Comparison of ENCODE assay signal across 11 cellular contexts in genomic region chr1:15765495-15766194, GRCh38. TPM values are rescaled to one million over a fixed set of nuclear protein-coding genes. Genes with fewer than 3 reads are reported as not detected.
A peak's percentile ranks its signal among the peaks of the same experiment; 100 is the strongest.
DNase-seq lines count a peak whose midpoint lies in the region; ATAC-seq and TF ChIP-seq lines count a peak whose summit lies in the region.
"Had no signal": no experiment of that assay in that cellular context is flagged by ENCODE, and none has a peak within 500 bp of the region (broad histone marks: within the 10 kb centered on the region; RNA-seq: fewer than 3 reads in every experiment).

No MANE protein-coding gene starts in this region.

- H3K27ac ChIP-seq in RWPE2 (ENCODE audit: poor library complexity, severe bottlenecking) (peak overlapping the region; percentile 94), fibroblast of lung (ENCODE audit: insufficient read depth, low read length) (no peak overlapping the region), skin epidermis (peak overlapping the region in 12 of 21 experiments; percentile 11 to 71 (median 55))
- no peak overlapping the region for H3K27ac ChIP-seq in effector memory CD4-positive, alpha-beta T cell (ENCODE audit: insufficient read depth, low read length, poor library complexity, severe bottlenecking)

- H4K20me1 ChIP-seq in fibroblast of lung (ENCODE audit: control insufficient read depth, extremely low read depth, insufficient read depth, low read length), result no peaks in the 10 kb centered on the region

- TF ChIP-seq CTCF in RWPE2 (IDR thresholded peaks at IDR 0.05; ENCODE audit: poor library complexity, severe bottlenecking) (no peak), fibroblast of lung (conservative IDR thresholded peaks at IDR 0.05 in 1 of 2, IDR thresholded peaks at IDR 0.05 in 1 of 2; ENCODE audit: low read depth in 1 of 2, low read length in 2 of 2) (no peak)

- peak; percentile 58 for DNase-seq in GM04503 (ENCODE audit: low read depth)
- peak; percentile 96 for DNase-seq in RWPE2 (ENCODE audit: low spot score)
- DNase-seq in fibroblast of lung (ENCODE audit: low read depth in 2 of 2), result peak; percentile 77 to 97
- no peak for DNase-seq in NCI-H1092 (lab: John Stamatoyannopoulos, UW)
- DNase-seq in GM19240 (ENCODE audit: insufficient read length, low spot score), result no peak
- DNase-seq in effector memory CD4-positive, alpha-beta T cell, result no peak
- DNase-seq: stimulated activated CD4-positive, alpha-beta T cell treated with anti-CD3 and anti-CD28 coated beads, Interleukin-1b, Interleukin-23, amount 100 ng/mL, for 48 hours had no signal

- H3K9ac ChIP-seq in fibroblast of lung (ENCODE audit: insufficient read depth, low read length), result no peak overlapping the region

- H3K4me3 ChIP-seq in RWPE2 (ENCODE audit: severe bottlenecking) (no peak overlapping the region), fibroblast of lung (replicated peaks in 1 of 4; ENCODE audit: control extremely low read depth in 1 of 4, insufficient read depth in 1 of 4, low read depth in 3 of 4, low read length in 4 of 4) (no peak overlapping the region), skin epidermis (no peak overlapping the region)
- no peak overlapping the region for H3K4me3 ChIP-seq in effector memory CD4-positive, alpha-beta T cell (ENCODE audit: insufficient read depth, low read depth, low read length, poor library complexity, severe bottlenecking)

- H3K36me3 ChIP-seq in RWPE2 (ENCODE audit: low read depth) (peaks cover 77% of the 10 kb centered on the region), fibroblast of lung (ENCODE audit: control insufficient read depth, insufficient read depth, low read length) (peaks cover 8% of the 10 kb centered on the region)
- H3K36me3 ChIP-seq in effector memory CD4-positive, alpha-beta T cell (ENCODE audit: control insufficient read depth, insufficient read depth, low read length), result no peaks in the 10 kb centered on the region

- no peaks in the 10 kb centered on the region for H3K27me3 ChIP-seq in RWPE2 (ENCODE audit: insufficient read depth, poor library complexity, severe bottlenecking)
- no peaks in the 10 kb centered on the region for H3K27me3 ChIP-seq in fibroblast of lung (ENCODE audit: control insufficient read depth, insufficient read depth, low read length)
- peaks cover 4% of the 10 kb centered on the region for H3K27me3 ChIP-seq in effector memory CD4-positive, alpha-beta T cell (replicated peaks; ENCODE audit: control insufficient read depth, insufficient read depth, low read length, poor library complexity, severe bottlenecking)

- no peak overlapping the region for H2AFZ ChIP-seq in fibroblast of lung (ENCODE audit: low read length)

- peaks cover 4% of the 10 kb centered on the region for H3K79me2 ChIP-seq in fibroblast of lung (ENCODE audit: control insufficient read depth, insufficient read depth, low read length)

- no peak overlapping the region for H3K4me2 ChIP-seq in fibroblast of lung (ENCODE audit: extremely low read depth, insufficient read depth, low read length)

- no peaks in the 10 kb centered on the region for H3K9me3 ChIP-seq in RWPE2 (ENCODE audit: severe bottlenecking)
- H3K9me3 ChIP-seq in fibroblast of lung (ENCODE audit: control insufficient read depth, insufficient read depth, low read depth, low read length), result no peaks in the 10 kb centered on the region
- no peaks in the 10 kb centered on the region for H3K9me3 ChIP-seq in effector memory CD4-positive, alpha-beta T cell (ENCODE audit: control insufficient read depth, low read length)

- H3K4me1 ChIP-seq in RWPE2 (ENCODE audit: insufficient read depth, poor library complexity, severe bottlenecking) (peaks cover 41% of the 10 kb centered on the region), fibroblast of lung (ENCODE audit: control insufficient read depth, extremely low read depth, insufficient read depth, low read length) (peaks cover 8% of the 10 kb centered on the region)
- no peaks in the 10 kb centered on the region for H3K4me1 ChIP-seq in effector memory CD4-positive, alpha-beta T cell (ENCODE audit: control insufficient read depth, insufficient read depth, low read length, poor library complexity, severe bottlenecking)

- peak; percentile 87 for ATAC-seq in RWPE2 (ENCODE audit: low read depth)
- no peak for ATAC-seq in GM18870 (IDR thresholded peaks at IDR 0.05; ENCODE audit: unreplicated experiment)
- ATAC-seq: natural killer cell treated with Interleukin-12 subunit alpha and Interleukin-12 subunit beta and Interleukin-15 and Interleukin-18, amount 100 ng/mL, for 72 hours had no signal

RNA-seq across cellular contexts. Expression of gene FBLIM1, which starts 7.0 kb away (rescaled TPM):
- 17.3 and 27.7 TPM in 2 replicates for total RNA-seq in fibroblast of lung
- 35.8 and 86.2 TPM in 2 replicates for polyA plus RNA-seq in fibroblast of lung
- 39.3 and 91.3 TPM in 2 replicates for polyA plus RNA-seq in fibroblast of lung (2012)
- polyA minus RNA-seq in fibroblast of lung (ENCODE audit: low replicate concordance), result 45.2 and 138 TPM in 2 replicates
- total RNA-seq: natural killer cell treated with Interleukin-12 subunit alpha and Interleukin-12 subunit beta and Interleukin-15 and Interleukin-18, amount 100 ng/mL, for 72 hours had no signal

RNA-seq across cellular contexts. Expression of gene TMEM82, which starts 23.3 kb away (rescaled TPM):
- total RNA-seq in fibroblast of lung, result not detected in 2 replicates
- not detected in 2 replicates for polyA plus RNA-seq in fibroblast of lung
- not detected in 2 replicates for polyA plus RNA-seq in fibroblast of lung (2012)
- not detected in 2 replicates for polyA minus RNA-seq in fibroblast of lung (ENCODE audit: low replicate concordance)
- total RNA-seq: natural killer cell treated with Interleukin-12 subunit alpha and Interleukin-12 subunit beta and Interleukin-15 and Interleukin-18, amount 100 ng/mL, for 72 hours; subcutaneous adipose tissue had no signal

RNA-seq across cellular contexts. Expression of gene SLC25A34, which starts 29.6 kb away (rescaled TPM):
- 0.77 and 0.83 TPM in 2 replicates for total RNA-seq in fibroblast of lung
- polyA plus RNA-seq in fibroblast of lung, result 0.23 and 0.35 TPM in 2 replicates
- 0.21 and 0.22 TPM in 2 replicates for polyA plus RNA-seq in fibroblast of lung (2012)
- polyA minus RNA-seq in fibroblast of lung (ENCODE audit: low replicate concordance), result 0.11 TPM in 1 of 2 replicates, not detected in the other

RNA-seq across cellular contexts. Expression of gene UQCRHL, which starts 41.8 kb away (rescaled TPM):
- total RNA-seq in fibroblast of lung, result 4.4 and 7.8 TPM in 2 replicates
- 1.3 and 2.7 TPM in 2 replicates for polyA plus RNA-seq in fibroblast of lung
- 3.2 and 3.8 TPM in 2 replicates for polyA plus RNA-seq in fibroblast of lung (2012)
- 0.63 TPM in 1 of 2 replicates, not detected in the other for polyA minus RNA-seq in fibroblast of lung (ENCODE audit: low replicate concordance)

Comparison
In these comparisons a context has a peak if more than half of its experiments do, and no peak if none do; other contexts are left out.
1. DNase-seq: peak in GM04503 (single experiment), RWPE2 (single experiment) and fibroblast of lung (2 of 2); none in NCI-H1092 (single experiment), GM19240 (single experiment) and effector memory CD4-positive, alpha-beta T cell (0 of 3).
2. H3K27ac ChIP-seq: peak in RWPE2 (single experiment) and skin epidermis (12 of 21); none in fibroblast of lung (single experiment) and effector memory CD4-positive, alpha-beta T cell (single experiment).